In genomic region chr3:20622304-20622703, GRCh38 we compare ENCODE assay signal across 21 cellular contexts.
DNase-seq lines count a peak whose midpoint lies in the region; TF ChIP-seq lines count a peak whose summit lies in the region.
"Had no signal": no experiment of that assay in that cellular context is flagged by ENCODE, and none has a peak within 500 bp of the region (broad histone marks: within the 10 kb centered on the region; RNA-seq: fewer than 3 reads in every experiment).

No MANE protein-coding gene starts in this region.

- TF ChIP-seq CTCF in fibroblast of pulmonary artery (IDR thresholded peaks at IDR 0.05; ENCODE audit: low read length, missing control alignments): no peak

- H3K4me3 ChIP-seq in fibroblast of pulmonary artery (replicated peaks; ENCODE audit: low read depth, low read length): no peak overlapping the region
- H3K4me3 ChIP-seq: upper lobe of left lung had no signal

- peak; percentile 28 for DNase-seq in AG08396 (ENCODE audit: low spot score)
- DNase-seq in HCEC 1CT: peak; percentile 49
- peak; percentile 86 for DNase-seq in T1000 (lab: John Stamatoyannopoulos, UW)
- peak; percentile 41 for DNase-seq in fibroblast of pulmonary artery (ENCODE audit: low read depth)
- no peak for DNase-seq in DMS53 treated with DMSO at 0.1 percent for 48 hours (lab: John Stamatoyannopoulos, UW; ENCODE audit: unreplicated experiment)
- DNase-seq in NCI-H774 (lab: John Stamatoyannopoulos, UW): no peak
- DNase-seq in amygdala (lab: John Stamatoyannopoulos, UW): no peak
- DNase-seq in activated CD8-positive, alpha-beta memory T cell treated with anti-CD3 and anti-CD28 coated beads for 24 hours: no peak
- DNase-seq: activated CD8-positive, alpha-beta T cell treated with anti-CD3 and anti-CD28 coated beads for 36 hours; activated naive CD8-positive, alpha-beta T cell treated with anti-CD3 and anti-CD28 coated beads for 36 hours; activated T-cell treated with anti-CD3 and anti-CD28 coated beads, Interleukin-2, amount 50 U/mL, for 48 hours; Caco-2; central memory CD4-positive, alpha-beta T cell; effector CD8-positive, alpha-beta T cell; GDM1; Kasumi-1; NCI-H1417 treated with DMSO at 0.1 percent for 48 hours; NCI-H2171 treated with DMSO at 0.1 percent for 48 hours; NCI-H82; stimulated activated naive CD4-positive, alpha-beta T cell; upper lobe of left lung had no signal

Comparison
In these comparisons a context has a peak if more than half of its experiments do, and no peak if none do; other contexts are left out.
1. DNase-seq: peak in AG08396 (single experiment), HCEC 1CT (single experiment), T1000 (single experiment) and fibroblast of pulmonary artery (single experiment); none in DMS53 treated with DMSO at 0.1 percent for 48 hours (single experiment), NCI-H774 (single experiment), amygdala (0 of 56) and activated CD8-positive, alpha-beta memory T cell treated with anti-CD3 and anti-CD28 coated beads for 24 hours (single experiment).